ENCODE assay signal across 1 cellular context in genomic region chr1:236550961-236551851, GRCh38.
TF ChIP-seq lines count a peak whose summit lies in the region.

No MANE protein-coding gene starts in this region.

TF ChIP-seq in K562, 482 proteins besides CTCF, POLR2A, EP300 and RAD21 (continued from another document and continues in another):
- TF ChIP-seq ZNF318 (IDR thresholded peaks at IDR 0.05; ENCODE audit: borderline replicate concordance in 1 of 2, low read depth in 1 of 2) (no peak), ZNF316 (IDR thresholded peaks at IDR 0.05) (no peak), ZNF589 (CRISPR knock-in tag; IDR thresholded peaks at IDR 0.05; ENCODE audit: low read depth) (peak; percentile 45; the same call in 1 of the 2 replicates), RBM34 (IDR thresholded peaks at IDR 0.05; ENCODE audit: borderline replicate concordance, insufficient read depth, low read length) (no peak), ZBTB33 (CRISPR knock-in tag; IDR thresholded peaks at IDR 0.05) (peak; percentile 87), U2AF2 (optimal IDR thresholded peaks at IDR 0.05; ENCODE audit: low read depth, low read length) (no peak), JUN (IDR thresholded peaks at IDR 0.05; ENCODE audit: borderline replicate concordance, low read depth, low read length) (no peak), JUN (CRISPR knock-in tag; IDR thresholded peaks at IDR 0.05; ENCODE audit: borderline replicate concordance) (no peak), ELF4 (CRISPR knock-in tag; IDR thresholded peaks at IDR 0.05) (0 out of 2 replicates have a peak, but pooled peaks have one; percentile 42), SIX5 (IDR thresholded peaks at IDR 0.05; ENCODE audit: borderline replicate concordance in 1 of 2, insufficient read depth in 1 of 2, low read depth in 1 of 2, low read length in 2 of 2) (no peak), RFX1 (IDR thresholded peaks at IDR 0.05) (no peak), RCOR1 (IDR thresholded peaks at IDR 0.05; ENCODE audit: borderline replicate concordance in 1 of 2, low read depth in 2 of 2, low read length in 2 of 2) (peak in 1 of 2 experiments; percentile 64; a peak in 1 of 4 replicates), NR2C2 (CRISPR knock-in tag; IDR thresholded peaks at IDR 0.05) (no peak), NR2C2 (tag; IDR thresholded peaks at IDR 0.05) (0 out of 2 replicates have a peak, but pooled peaks have one; percentile 10), SNIP1 (IDR thresholded peaks at IDR 0.05; ENCODE audit: low read depth) (no peak), MEIS2 (IDR thresholded peaks at IDR 0.05; ENCODE audit: partially characterized antibody) (peak; percentile 62), L3MBTL2 (IDR thresholded peaks at IDR 0.05) (peak; percentile 32; the same call in 1 of the 2 replicates), ZNF431 (CRISPR knock-in tag; IDR thresholded peaks at IDR 0.05) (no peak), MAX (CRISPR knock-in tag; IDR thresholded peaks at IDR 0.05) (no peak), ZNF644 (tag; IDR thresholded peaks at IDR 0.05; ENCODE audit: low read depth) (peak; percentile 54), BMI1 (IDR thresholded peaks at IDR 0.05; ENCODE audit: low read length) (no peak), ZBTB11 (CRISPR knock-in tag; IDR thresholded peaks at IDR 0.05) (peak in 1 of 3 experiments; percentile 18; a peak in 1 of 6 replicates), ZNF217 (CRISPR knock-in tag; IDR thresholded peaks at IDR 0.05) (no peak), NBN (IDR thresholded peaks at IDR 0.05; ENCODE audit: low read depth) (no peak; the same call in 1 of the 2 replicates), ELF2 (CRISPR knock-in tag; IDR thresholded peaks at IDR 0.05) (peak; percentile 26; the same call in 1 of the 2 replicates), JUNB (CRISPR knock-in tag; conservative IDR thresholded peaks at IDR 0.05) (no peak), SRSF1 (IDR thresholded peaks at IDR 0.05; ENCODE audit: low read depth, low read length) (no peak), ZNF584 (CRISPR knock-in tag; IDR thresholded peaks at IDR 0.05; ENCODE audit: low read depth) (0 out of 2 replicates have a peak, but pooled peaks have one; percentile 7), TAL1 (IDR thresholded peaks at IDR 0.05) (0 out of 2 replicates have a peak, but pooled peaks have one; percentile 11), WHSC1 (IDR thresholded peaks at IDR 0.05; ENCODE audit: low read length) (no peak), CBFA2T3 (IDR thresholded peaks at IDR 0.05) (peak; percentile 22; the same call in 1 of the 2 replicates), ATF1 (CRISPR knock-in tag; IDR thresholded peaks at IDR 0.05) (no peak), ATF1 (tag; IDR thresholded peaks at IDR 0.05) (peak; percentile 7; the same call in 1 of the 2 replicates), ZNF766 (CRISPR knock-in tag; conservative IDR thresholded peaks at IDR 0.05) (peak; percentile 85; the same call in 1 of the 2 replicates)
- TF ChIP-seq, protein P1, sequence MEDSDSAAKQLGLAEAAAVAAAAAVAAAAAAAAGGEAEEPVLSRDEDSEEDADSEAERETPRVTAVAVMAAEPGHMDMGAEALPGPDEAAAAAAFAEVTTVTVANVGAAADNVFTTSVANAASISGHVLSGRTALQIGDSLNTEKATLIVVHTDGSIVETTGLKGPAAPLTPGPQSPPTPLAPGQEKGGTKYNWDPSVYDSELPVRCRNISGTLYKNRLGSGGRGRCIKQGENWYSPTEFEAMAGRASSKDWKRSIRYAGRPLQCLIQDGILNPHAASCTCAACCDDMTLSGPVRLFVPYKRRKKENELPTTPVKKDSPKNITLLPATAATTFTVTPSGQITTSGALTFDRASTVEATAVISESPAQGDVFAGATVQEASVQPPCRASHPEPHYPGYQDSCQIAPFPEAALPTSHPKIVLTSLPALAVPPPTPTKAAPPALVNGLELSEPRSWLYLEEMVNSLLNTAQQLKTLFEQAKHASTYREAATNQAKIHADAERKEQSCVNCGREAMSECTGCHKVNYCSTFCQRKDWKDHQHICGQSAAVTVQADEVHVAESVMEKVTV (CRISPR knock-in tag; IDR thresholded peaks at IDR 0.05): peak; percentile 23; the same call in 1 of the 2 replicates
- TF ChIP-seq, protein P2, sequence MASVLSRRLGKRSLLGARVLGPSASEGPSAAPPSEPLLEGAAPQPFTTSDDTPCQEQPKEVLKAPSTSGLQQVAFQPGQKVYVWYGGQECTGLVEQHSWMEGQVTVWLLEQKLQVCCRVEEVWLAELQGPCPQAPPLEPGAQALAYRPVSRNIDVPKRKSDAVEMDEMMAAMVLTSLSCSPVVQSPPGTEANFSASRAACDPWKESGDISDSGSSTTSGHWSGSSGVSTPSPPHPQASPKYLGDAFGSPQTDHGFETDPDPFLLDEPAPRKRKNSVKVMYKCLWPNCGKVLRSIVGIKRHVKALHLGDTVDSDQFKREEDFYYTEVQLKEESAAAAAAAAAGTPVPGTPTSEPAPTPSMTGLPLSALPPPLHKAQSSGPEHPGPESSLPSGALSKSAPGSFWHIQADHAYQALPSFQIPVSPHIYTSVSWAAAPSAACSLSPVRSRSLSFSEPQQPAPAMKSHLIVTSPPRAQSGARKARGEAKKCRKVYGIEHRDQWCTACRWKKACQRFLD (CRISPR knock-in tag; IDR thresholded peaks at IDR 0.05): peak; percentile 44; the same call in 1 of the 2 replicates
- TF ChIP-seq, protein P3, sequence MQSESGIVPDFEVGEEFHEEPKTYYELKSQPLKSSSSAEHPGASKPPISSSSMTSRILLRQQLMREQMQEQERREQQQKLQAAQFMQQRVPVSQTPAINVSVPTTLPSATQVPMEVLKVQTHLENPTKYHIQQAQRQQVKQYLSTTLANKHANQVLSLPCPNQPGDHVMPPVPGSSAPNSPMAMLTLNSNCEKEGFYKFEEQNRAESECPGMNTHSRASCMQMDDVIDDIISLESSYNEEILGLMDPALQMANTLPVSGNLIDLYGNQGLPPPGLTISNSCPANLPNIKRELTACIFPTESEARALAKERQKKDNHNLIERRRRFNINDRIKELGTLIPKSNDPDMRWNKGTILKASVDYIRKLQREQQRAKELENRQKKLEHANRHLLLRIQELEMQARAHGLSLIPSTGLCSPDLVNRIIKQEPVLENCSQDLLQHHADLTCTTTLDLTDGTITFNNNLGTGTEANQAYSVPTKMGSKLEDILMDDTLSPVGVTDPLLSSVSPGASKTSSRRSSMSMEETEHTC (IDR thresholded peaks at IDR 0.05): peak; percentile 30; the same call in 1 of the 2 replicates
- TF ChIP-seq, protein P4, sequence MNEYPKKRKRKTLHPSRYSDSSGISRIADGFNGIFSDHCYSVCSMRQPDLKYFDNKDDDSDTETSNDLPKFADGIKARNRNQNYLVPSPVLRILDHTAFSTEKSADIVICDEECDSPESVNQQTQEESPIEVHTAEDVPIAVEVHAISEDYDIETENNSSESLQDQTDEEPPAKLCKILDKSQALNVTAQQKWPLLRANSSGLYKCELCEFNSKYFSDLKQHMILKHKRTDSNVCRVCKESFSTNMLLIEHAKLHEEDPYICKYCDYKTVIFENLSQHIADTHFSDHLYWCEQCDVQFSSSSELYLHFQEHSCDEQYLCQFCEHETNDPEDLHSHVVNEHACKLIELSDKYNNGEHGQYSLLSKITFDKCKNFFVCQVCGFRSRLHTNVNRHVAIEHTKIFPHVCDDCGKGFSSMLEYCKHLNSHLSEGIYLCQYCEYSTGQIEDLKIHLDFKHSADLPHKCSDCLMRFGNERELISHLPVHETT (CRISPR knock-in tag; conservative IDR thresholded peaks at IDR 0.05 in 1 of 2, IDR thresholded peaks at IDR 0.05 in 1 of 2): peak in 1 of 2 experiments; percentile 62; a peak in 2 of 4 replicates
- TF ChIP-seq, protein P5, sequence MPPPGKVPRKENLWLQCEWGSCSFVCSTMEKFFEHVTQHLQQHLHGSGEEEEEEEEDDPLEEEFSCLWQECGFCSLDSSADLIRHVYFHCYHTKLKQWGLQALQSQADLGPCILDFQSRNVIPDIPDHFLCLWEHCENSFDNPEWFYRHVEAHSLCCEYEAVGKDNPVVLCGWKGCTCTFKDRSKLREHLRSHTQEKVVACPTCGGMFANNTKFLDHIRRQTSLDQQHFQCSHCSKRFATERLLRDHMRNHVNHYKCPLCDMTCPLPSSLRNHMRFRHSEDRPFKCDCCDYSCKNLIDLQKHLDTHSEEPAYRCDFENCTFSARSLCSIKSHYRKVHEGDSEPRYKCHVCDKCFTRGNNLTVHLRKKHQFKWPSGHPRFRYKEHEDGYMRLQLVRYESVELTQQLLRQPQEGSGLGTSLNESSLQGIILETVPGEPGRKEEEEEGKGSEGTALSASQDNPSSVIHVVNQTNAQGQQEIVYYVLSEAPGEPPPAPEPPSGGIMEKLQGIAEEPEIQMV (tag; conservative IDR thresholded peaks at IDR 0.05; ENCODE audit: low read depth): no peak
